ENCODE assay signal across 8 cellular contexts in genomic region chr7:32958046-32959025, GRCh38. TPM values are rescaled to one million over a fixed set of nuclear protein-coding genes. Genes with fewer than 3 reads are reported as not detected.
A peak's percentile ranks its signal among the peaks of the same experiment; 100 is the strongest.
DNase-seq lines count a peak whose midpoint lies in the region; FAIRE-seq and TF ChIP-seq lines count a peak whose summit lies in the region.

No MANE protein-coding gene starts in this region.

- no peaks in the 10 kb centered on the region for H3K36me3 ChIP-seq in iPS-20b (ENCODE audit: insufficient read depth, low read depth, low read length)
- H3K36me3 ChIP-seq in small intestine (ENCODE audit: control insufficient read depth in 2 of 2, insufficient read depth in 2 of 2, low read length in 2 of 2): no peaks in the 10 kb centered on the region

- H3K4me3 ChIP-seq in iPS-20b (ENCODE audit: low read length) (peak overlapping the region; percentile 77), small intestine (ENCODE audit: low read depth in 1 of 2, low read length in 2 of 2) (peak overlapping the region; percentile 65 to 75)

- DNase-seq in D721Med (ENCODE audit: insufficient read length, low spot score): peak; percentile 35
- DNase-seq in LHCN-M2 (ENCODE audit: low read depth): peak; percentile 85
- DNase-seq in astrocyte of the hippocampus (ENCODE audit: low read depth, low spot score): peak; percentile 40
- peak; percentile 19 for DNase-seq in small intestine
- no peak for DNase-seq in GM19239 (ENCODE audit: insufficient read length, low spot score)
- no peak for DNase-seq in NCI-H446 treated with DMSO at 0.1 percent for 48 hours (lab: John Stamatoyannopoulos, UW)
- no peak for DNase-seq in stimulated activated naive CD4-positive, alpha-beta T cell treated with Interleukin-2 at 50 U/mL for 16 hours (lab: John Stamatoyannopoulos, UW)

- H3K9me3 ChIP-seq in iPS-20b (ENCODE audit: insufficient read depth, low read depth, low read length): no peaks in the 10 kb centered on the region
- no peaks in the 10 kb centered on the region for H3K9me3 ChIP-seq in small intestine (ENCODE audit: control insufficient read depth, low read depth)

- H3K27ac ChIP-seq in iPS-20b (ENCODE audit: low read length) (no peak overlapping the region), small intestine (ENCODE audit: low read depth in 1 of 2, low read length in 1 of 2) (peak overlapping the region; percentile 88 to 95)

- H3K4me1 ChIP-seq in iPS-20b (ENCODE audit: insufficient read depth, low read length) (peaks cover 5% of the 10 kb centered on the region; the same call in 1 of the 2 replicates), small intestine (ENCODE audit: control insufficient read depth in 2 of 2, insufficient read depth in 1 of 2, low read depth in 1 of 2, low read length in 1 of 2) (no peaks in the 10 kb centered on the region)

- WGBS in small intestine, 3 donors: 47 to 61% (median 60%) methylated on average over 25 to 26 of the region's 26 CpGs

- H3K9ac ChIP-seq in iPS-20b (ENCODE audit: low read depth, low read length): peak overlapping the region; percentile 46; the same call in 1 of the 2 replicates

- TF ChIP-seq CTCF in D721Med (IDR thresholded peaks at IDR 0.05; ENCODE audit: insufficient read depth, missing control alignments): no peak

- H3K27me3 ChIP-seq in iPS-20b (ENCODE audit: insufficient read depth, low read length) (peaks cover 47% of the 10 kb centered on the region), small intestine (ENCODE audit: control insufficient read depth in 2 of 2, insufficient read depth in 2 of 2, low read length in 2 of 2) (no peaks in the 10 kb centered on the region)

- no peak for FAIRE-seq in D721Med (lab: Jason Lieb, UNC)
- FAIRE-seq in small intestine (lab: Jason Lieb, UNC): no peak
- no peak for FAIRE-seq in GM19239 (lab: Jason Lieb, UNC)

RNA-seq across cellular contexts. Expression of gene FKBP9, which starts 1.1 kb away (rescaled TPM):
- 289 and 303 TPM in 2 replicates for total RNA-seq in LHCN-M2 (2014; rRNA removed)
- 234 TPM for polyA plus RNA-seq in LHCN-M2 (2012)
- 10 to 100 TPM in 1 of 3 donors, 1 to 10 TPM in 2; 8.1 to 32.9 (median 8.1) TPM for polyA plus RNA-seq in small intestine

Comparison
In these comparisons a context has a peak if more than half of its experiments do, and no peak if none do; other contexts are left out.
1. DNase-seq: peak in D721Med (single experiment), LHCN-M2 (single experiment), astrocyte of the hippocampus (single experiment) and small intestine (single experiment); none in GM19239 (single experiment), NCI-H446 treated with DMSO at 0.1 percent for 48 hours (single experiment) and stimulated activated naive CD4-positive, alpha-beta T cell treated with Interleukin-2 at 50 U/mL for 16 hours (single experiment).